33 cellular contexts compared by ENCODE assay signal in the genomic region with DNA sequence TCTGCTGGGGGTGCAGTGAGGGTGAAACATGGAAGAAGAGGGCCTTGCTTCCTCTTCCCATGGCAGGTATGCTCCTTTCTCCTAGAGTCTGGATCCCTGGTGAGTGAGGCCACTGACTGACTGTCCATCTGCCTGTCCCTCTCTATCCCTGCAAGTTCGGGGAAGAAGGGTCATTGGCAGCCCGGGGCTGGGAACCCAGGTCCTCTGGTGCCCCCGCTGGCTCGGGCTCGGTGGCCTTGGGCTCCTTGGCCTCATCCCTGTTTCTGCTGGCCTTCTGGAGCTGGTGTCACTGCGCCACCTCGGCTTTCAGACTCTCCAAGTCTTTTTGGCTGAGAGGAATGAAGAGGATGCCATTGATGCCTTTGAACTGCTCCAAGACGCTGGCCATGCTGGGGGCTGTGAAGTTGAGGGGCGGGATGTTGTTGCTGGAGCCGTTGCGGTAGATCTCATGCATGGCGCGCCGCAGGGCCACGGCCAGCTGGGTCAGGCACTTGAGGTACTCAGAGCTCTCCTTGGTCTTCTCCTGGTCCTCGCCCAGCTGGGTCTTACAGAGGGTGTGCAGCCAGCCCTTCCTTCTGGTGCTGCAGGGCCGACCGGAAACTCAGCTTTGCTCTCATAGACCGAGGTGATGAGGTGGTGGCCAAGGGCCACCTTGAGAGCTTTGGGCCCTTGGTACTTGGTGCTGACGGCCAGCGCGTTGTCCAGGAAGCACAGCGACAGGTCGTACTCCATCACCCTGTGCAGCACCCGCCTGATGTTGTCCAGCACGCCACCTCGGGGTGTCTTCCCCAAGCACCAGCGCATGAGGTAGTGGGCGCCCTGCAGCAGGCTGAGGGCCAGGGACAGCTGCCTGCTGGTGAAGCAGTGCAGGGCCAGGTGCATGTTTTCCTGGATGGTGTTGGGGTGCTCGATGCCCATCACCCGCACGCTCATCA. TPM values are rescaled to one million over a fixed set of nuclear protein-coding genes. Genes with fewer than 3 reads are reported as not detected.
"Had no signal": no experiment of that assay in that cellular context is flagged by ENCODE, and none has a peak within 500 bp of the region (broad histone marks: within the 10 kb centered on the region; RNA-seq: fewer than 3 reads in every experiment).

No MANE protein-coding gene starts in this region.

- H3K27ac ChIP-seq: adrenal gland, body of pancreas, esophagus muscularis mucosa, foreskin keratinocyte, gastrocnemius medialis had no signal

- H3K27me3 ChIP-seq: adrenal gland, body of pancreas, esophagus muscularis mucosa, foreskin keratinocyte, gastrocnemius medialis had no signal

- H3K4me1 ChIP-seq: adrenal gland, body of pancreas, esophagus muscularis mucosa, foreskin keratinocyte, gastrocnemius medialis had no signal

- H3K27ac Mint-ChIP-seq: activated CD4-positive, alpha-beta memory T cell treated with anti-CD3 and anti-CD28 coated beads for 36 hours; activated CD4-positive, alpha-beta T cell treated with anti-CD3 and anti-CD28 coated beads for 36 hours; activated CD4-positive, alpha-beta T cell treated with anti-CD3 and anti-CD28 coated beads, Interleukin-2, amount 10 ng/mL, durations not matched to agents 24 days and 14 days; activated CD8-positive, alpha-beta memory T cell treated with anti-CD3 and anti-CD28 coated beads, Interleukin-2, amount 10 ng/mL, durations not matched to agents 7 days and 5 days; activated CD8-positive, alpha-beta T cell treated with anti-CD3 and anti-CD28 coated beads, Interleukin-2, amount 10 ng/mL, durations not matched to agents 7 days and 5 days; activated naive CD4-positive, alpha-beta T cell treated with anti-CD3 and anti-CD28 coated beads for 36 hours; activated naive CD4-positive, alpha-beta T cell treated with anti-CD3 and anti-CD28 coated beads, Interleukin-2, amount 50 U/mL, for 24 hours; activated naive CD8-positive, alpha-beta T cell treated with anti-CD3 and anti-CD28 coated beads for 36 hours; activated naive CD8-positive, alpha-beta T cell treated with anti-CD3 and anti-CD28 coated beads, Interleukin-2, amount 50 U/mL, for 24 hours; activated T-helper 1 cell treated with anti-CD3 and anti-CD28 coated beads, Interleukin-12 subunit alpha, Interleukin-12 subunit beta, Interleukin-2, Interleukin-4 antibody, amounts not matched to agents 30 ng/mL and 10 ng/mL and 1 ng/mL, durations not matched to agents 14 hours and 24 hours and 36 hours; activated T-helper 2 cell treated with anti-CD3 and anti-CD28 coated beads, Interferon-gamma antibody, Interleukin-2, Interleukin-4, amounts not matched to agents 10 μg/mL and 5 μg/mL and 100 μg/mL, durations not matched to agents 14 hours and 24 hours and 36 hours; effector memory CD8-positive, alpha-beta T cell had no signal

- H3K4me3 ChIP-seq: adrenal gland, body of pancreas, esophagus muscularis mucosa, gastrocnemius medialis had no signal

- H3K9me3 ChIP-seq: adrenal gland, body of pancreas, esophagus muscularis mucosa, gastrocnemius medialis had no signal

- H3K36me3 ChIP-seq: adrenal gland, esophagus muscularis mucosa, gastrocnemius medialis had no signal

- DNase-seq: activated CD4-positive, alpha-beta memory T cell treated with anti-CD3 and anti-CD28 coated beads for 36 hours; activated CD4-positive, alpha-beta T cell treated with anti-CD3 and anti-CD28 coated beads for 36 hours; activated CD4-positive, alpha-beta T cell treated with anti-CD3 and anti-CD28 coated beads, Interleukin-2, amount 10 ng/mL, durations not matched to agents 24 days and 14 days; activated CD4-positive, CD25-positive, alpha-beta regulatory T cell; activated CD4-positive, CD25-positive, alpha-beta regulatory T cell treated with anti-CD3 and anti-CD28 coated beads, Interleukin-2, amount 50 U/mL, for 72 hours; activated CD8-positive, alpha-beta memory T cell treated with anti-CD3 and anti-CD28 coated beads, Interleukin-2, amount 10 ng/mL, durations not matched to agents 7 days and 5 days; activated CD8-positive, alpha-beta memory T cell treated with anti-CD3 and anti-CD28 coated beads, Interleukin-2, amount 50 U/mL, for 4 hours; activated CD8-positive, alpha-beta T cell treated with anti-CD3 and anti-CD28 coated beads, Interleukin-2, amount 10 ng/mL, durations not matched to agents 7 days and 5 days; activated effector memory CD4-positive, alpha-beta T cell treated with anti-CD3 and anti-CD28 coated beads, Interleukin-2, amount 50 U/mL, for 16 hours; activated naive CD4-positive, alpha-beta T cell treated with anti-CD3 and anti-CD28 coated beads for 36 hours; activated naive CD8-positive, alpha-beta T cell treated with anti-CD3 and anti-CD28 coated beads for 36 hours; activated naive CD8-positive, alpha-beta T cell treated with anti-CD3 and anti-CD28 coated beads, Interleukin-2, amount 50 U/mL, for 24 hours; activated T-cell treated with anti-CD3 and anti-CD28 coated beads, Interleukin-2, amount 50 U/mL, for 1 hour; activated T-cell treated with anti-CD3 and anti-CD28 coated beads, Interleukin-2, amount 50 U/mL, for 48 hours; adrenal gland; amygdala; aorta; body of pancreas; cortex of kidney; dermis blood vessel endothelial cell; effector CD4-positive, alpha-beta T cell; effector memory CD8-positive, alpha-beta T cell; erythroblast; foreskin keratinocyte; gastrocnemius medialis; T-helper 2 cell had no signal

- H3K4me3 Mint-ChIP-seq: activated CD4-positive, alpha-beta memory T cell treated with anti-CD3 and anti-CD28 coated beads for 36 hours; activated CD4-positive, alpha-beta T cell treated with anti-CD3 and anti-CD28 coated beads for 36 hours; activated CD4-positive, alpha-beta T cell treated with anti-CD3 and anti-CD28 coated beads, Interleukin-2, amount 10 ng/mL, durations not matched to agents 24 days and 14 days; activated CD8-positive, alpha-beta memory T cell treated with anti-CD3 and anti-CD28 coated beads, Interleukin-2, amount 10 ng/mL, durations not matched to agents 7 days and 5 days; activated CD8-positive, alpha-beta T cell treated with anti-CD3 and anti-CD28 coated beads, Interleukin-2, amount 10 ng/mL, durations not matched to agents 7 days and 5 days; activated naive CD4-positive, alpha-beta T cell treated with anti-CD3 and anti-CD28 coated beads for 36 hours; activated naive CD4-positive, alpha-beta T cell treated with anti-CD3 and anti-CD28 coated beads, Interleukin-2, amount 50 U/mL, for 24 hours; activated naive CD8-positive, alpha-beta T cell treated with anti-CD3 and anti-CD28 coated beads for 36 hours; activated naive CD8-positive, alpha-beta T cell treated with anti-CD3 and anti-CD28 coated beads, Interleukin-2, amount 50 U/mL, for 24 hours; activated T-helper 1 cell treated with anti-CD3 and anti-CD28 coated beads, Interleukin-12 subunit alpha, Interleukin-12 subunit beta, Interleukin-2, Interleukin-4 antibody, amounts not matched to agents 30 ng/mL and 10 ng/mL and 1 ng/mL, durations not matched to agents 14 hours and 24 hours and 36 hours; effector memory CD8-positive, alpha-beta T cell had no signal

- H3K4me1 Mint-ChIP-seq: activated CD4-positive, alpha-beta T cell treated with anti-CD3 and anti-CD28 coated beads for 36 hours; activated CD4-positive, alpha-beta T cell treated with anti-CD3 and anti-CD28 coated beads, Interleukin-2, amount 10 ng/mL, durations not matched to agents 24 days and 14 days; activated CD8-positive, alpha-beta memory T cell treated with anti-CD3 and anti-CD28 coated beads, Interleukin-2, amount 10 ng/mL, durations not matched to agents 7 days and 5 days; activated naive CD4-positive, alpha-beta T cell treated with anti-CD3 and anti-CD28 coated beads, Interleukin-2, amount 50 U/mL, for 24 hours; activated naive CD8-positive, alpha-beta T cell treated with anti-CD3 and anti-CD28 coated beads for 36 hours; activated naive CD8-positive, alpha-beta T cell treated with anti-CD3 and anti-CD28 coated beads, Interleukin-2, amount 50 U/mL, for 24 hours had no signal

- ATAC-seq: activated CD4-positive, alpha-beta T cell treated with anti-CD3 and anti-CD28 coated beads for 36 hours; activated CD8-positive, alpha-beta memory T cell treated with anti-CD3 and anti-CD28 coated beads, Interleukin-2, amount 10 ng/mL, durations not matched to agents 7 days and 5 days; activated CD8-positive, alpha-beta T cell treated with anti-CD3 and anti-CD28 coated beads, Interleukin-2, amount 10 ng/mL, durations not matched to agents 7 days and 5 days; activated naive CD8-positive, alpha-beta T cell treated with anti-CD3 and anti-CD28 coated beads, Interleukin-2, amount 50 U/mL, for 24 hours; body of pancreas; effector memory CD8-positive, alpha-beta T cell; foreskin keratinocyte; gastrocnemius medialis had no signal

- FAIRE-seq: colon had no signal

- H3K9me3 Mint-ChIP-seq: activated CD4-positive, alpha-beta memory T cell treated with anti-CD3 and anti-CD28 coated beads for 36 hours; activated CD4-positive, alpha-beta T cell treated with anti-CD3 and anti-CD28 coated beads, Interleukin-2, amount 10 ng/mL, durations not matched to agents 24 days and 14 days; activated naive CD4-positive, alpha-beta T cell treated with anti-CD3 and anti-CD28 coated beads for 36 hours; activated naive CD4-positive, alpha-beta T cell treated with anti-CD3 and anti-CD28 coated beads, Interleukin-2, amount 50 U/mL, for 24 hours; activated naive CD8-positive, alpha-beta T cell treated with anti-CD3 and anti-CD28 coated beads for 36 hours; activated naive CD8-positive, alpha-beta T cell treated with anti-CD3 and anti-CD28 coated beads, Interleukin-2, amount 50 U/mL, for 24 hours; activated T-helper 1 cell treated with anti-CD3 and anti-CD28 coated beads, Interleukin-12 subunit alpha, Interleukin-12 subunit beta, Interleukin-2, Interleukin-4 antibody, amounts not matched to agents 30 ng/mL and 10 ng/mL and 1 ng/mL, durations not matched to agents 14 hours and 24 hours and 36 hours; activated T-helper 2 cell treated with anti-CD3 and anti-CD28 coated beads, Interferon-gamma antibody, Interleukin-2, Interleukin-4, amounts not matched to agents 10 μg/mL and 5 μg/mL and 100 μg/mL, durations not matched to agents 14 hours and 24 hours and 36 hours; effector memory CD8-positive, alpha-beta T cell had no signal

- H3K36me3 Mint-ChIP-seq: activated CD4-positive, alpha-beta memory T cell treated with anti-CD3 and anti-CD28 coated beads for 36 hours; activated CD8-positive, alpha-beta memory T cell treated with anti-CD3 and anti-CD28 coated beads, Interleukin-2, amount 10 ng/mL, durations not matched to agents 7 days and 5 days; activated naive CD4-positive, alpha-beta T cell treated with anti-CD3 and anti-CD28 coated beads, Interleukin-2, amount 50 U/mL, for 24 hours; activated naive CD8-positive, alpha-beta T cell treated with anti-CD3 and anti-CD28 coated beads for 36 hours had no signal

RNA-seq across cellular contexts. Expression of gene MEP1B, which starts 6.3 kb away (rescaled TPM):
- total RNA-seq: activated CD4-positive, alpha-beta T cell treated with anti-CD3 and anti-CD28 coated beads for 36 hours; activated CD4-positive, alpha-beta T cell treated with anti-CD3 and anti-CD28 coated beads, Interleukin-2, amount 10 ng/mL, durations not matched to agents 24 days and 14 days; activated CD8-positive, alpha-beta memory T cell treated with anti-CD3 and anti-CD28 coated beads for 36 hours; activated CD8-positive, alpha-beta T cell treated with anti-CD3 and anti-CD28 coated beads, Interleukin-2, amount 10 ng/mL, durations not matched to agents 7 days and 5 days; activated naive CD4-positive, alpha-beta T cell treated with anti-CD3 and anti-CD28 coated beads for 36 hours; activated T-helper 1 cell treated with anti-CD3 and anti-CD28 coated beads, Interleukin-12 subunit alpha, Interleukin-12 subunit beta, Interleukin-2, Interleukin-4 antibody, amounts not matched to agents 30 ng/mL and 10 ng/mL and 1 ng/mL, durations not matched to agents 14 hours and 24 hours and 36 hours; adrenal gland; aorta; body of pancreas; chondrocyte; dermis blood vessel endothelial cell; foreskin keratinocyte had no signal
- polyA plus RNA-seq: adrenal gland, foreskin keratinocyte had no signal
